25 cellular contexts compared by ENCODE assay signal in the genomic region with DNA sequence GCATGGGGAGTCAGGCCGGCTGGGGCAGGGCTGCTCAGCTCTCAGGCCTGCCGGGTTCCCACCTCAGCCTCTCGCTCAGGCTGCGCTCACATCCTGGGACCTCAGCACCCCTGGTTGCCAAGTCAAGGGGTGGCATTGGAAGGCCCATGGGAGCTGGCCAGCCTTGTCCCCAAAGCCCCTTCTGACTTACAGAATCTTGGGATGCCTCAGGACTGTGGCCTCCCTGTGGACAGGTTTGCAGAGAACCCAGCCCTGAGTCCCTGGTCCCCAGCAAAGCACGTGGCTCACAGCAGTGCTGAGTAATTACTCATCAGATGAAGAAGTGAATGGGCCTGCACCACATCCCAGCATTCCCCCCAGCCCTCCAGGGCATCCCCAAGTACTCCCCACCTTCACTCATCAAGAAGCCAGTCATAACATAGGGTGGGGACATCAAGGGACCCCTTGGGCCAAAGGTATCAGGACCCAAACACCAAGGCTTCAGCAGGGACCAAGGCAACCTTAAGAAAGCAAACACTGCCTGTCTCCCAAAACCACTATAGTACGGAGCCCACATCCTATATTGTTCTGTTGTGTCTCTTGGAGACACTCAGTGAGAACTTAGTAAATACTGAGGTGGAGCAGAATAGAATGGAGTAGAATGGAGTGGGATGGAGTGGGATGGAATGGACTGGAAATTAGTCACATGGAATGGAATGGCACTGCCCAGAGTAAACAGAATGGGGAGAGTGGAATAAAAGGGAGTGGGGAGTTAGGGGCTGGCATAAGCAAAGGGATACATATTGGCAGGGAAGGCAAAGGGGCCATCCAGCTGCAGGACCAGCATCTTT. TPM values are rescaled to one million over a fixed set of nuclear protein-coding genes. Genes with fewer than 3 reads are reported as not detected.
"Had no signal": no experiment of that assay in that cellular context is flagged by ENCODE, and none has a peak within 500 bp of the region (broad histone marks: within the 10 kb centered on the region; RNA-seq: fewer than 3 reads in every experiment).

No MANE protein-coding gene starts in this region.

- H3K4me3 ChIP-seq: ascending aorta, gastrocnemius medialis, heart left ventricle, left lung, prostate gland, skin epidermis, suprapubic skin, transverse colon had no signal

- H3K27ac ChIP-seq: ascending aorta, gastrocnemius medialis, heart left ventricle, left lung, prostate gland, skin epidermis, suprapubic skin, VCaP had no signal

- FAIRE-seq: endometrium had no signal

- H3K27me3 ChIP-seq: ascending aorta, gastrocnemius medialis, heart left ventricle, left lung, suprapubic skin, transverse colon had no signal

- DNase-seq: activated CD4-positive, alpha-beta T cell treated with anti-CD3 and anti-CD28 coated beads, Interleukin-2, amount 50 U/mL, for 4 hours; activated effector memory CD4-positive, alpha-beta T cell treated with anti-CD3 and anti-CD28 coated beads, Interleukin-2, amount 50 U/mL, for 16 hours; activated naive CD4-positive, alpha-beta T cell treated with anti-CD3 and anti-CD28 coated beads, Interleukin-2, amount 50 U/mL, for 16 hours; activated T-cell treated with anti-CD3 and anti-CD28 coated beads, Interleukin-2, amount 50 U/mL, for 72 hours; cortex of kidney; gastrocnemius medialis; left lung; mammary epithelial cell; midbrain; nephron progenitor cell; right cardiac atrium; stimulated activated CD4-positive, alpha-beta T cell treated with anti-CD3 and anti-CD28 coated beads, Interleukin-2, amount 100 ng/mL, for 48 hours; T-helper 17 cell; transverse colon had no signal

- ATAC-seq: activated T-cell treated with anti-CD3 and anti-CD28 coated beads, Interleukin-2, amount 50 U/mL, for 72 hours; gastrocnemius medialis; heart left ventricle; left lung; right cardiac atrium; T-helper 17 cell had no signal

- H3K9me3 ChIP-seq: ascending aorta, gastrocnemius medialis, heart left ventricle, left lung, prostate gland, suprapubic skin, transverse colon had no signal

- H3K4me1 ChIP-seq: ascending aorta, gastrocnemius medialis, heart left ventricle, prostate gland had no signal

- H3K36me3 ChIP-seq: ascending aorta, gastrocnemius medialis, heart left ventricle, left lung, prostate gland, suprapubic skin, transverse colon had no signal

RNA-seq across cellular contexts. Expression of gene PGC, which starts 3.6 kb away (rescaled TPM):
- total RNA-seq: activated CD8-positive, alpha-beta memory T cell treated with anti-CD3 and anti-CD28 coated beads for 36 hours; activated T-cell treated with anti-CD3 and anti-CD28 coated beads, Interleukin-2, amount 50 U/mL, for 72 hours; gastrocnemius medialis; heart left ventricle; kidney epithelial cell; mammary epithelial cell; myocyte; osteocyte; suprapubic skin; T-helper 17 cell had no signal
- polyA plus RNA-seq: mammary epithelial cell had no signal

RNA-seq across cellular contexts. Expression of gene PRICKLE4, which starts 37.0 kb away (rescaled TPM):
- total RNA-seq: activated CD8-positive, alpha-beta memory T cell treated with anti-CD3 and anti-CD28 coated beads for 36 hours; kidney epithelial cell; T-helper 17 cell had no signal
